ENCODE assay signal across 8 cellular contexts in the genomic region with DNA sequence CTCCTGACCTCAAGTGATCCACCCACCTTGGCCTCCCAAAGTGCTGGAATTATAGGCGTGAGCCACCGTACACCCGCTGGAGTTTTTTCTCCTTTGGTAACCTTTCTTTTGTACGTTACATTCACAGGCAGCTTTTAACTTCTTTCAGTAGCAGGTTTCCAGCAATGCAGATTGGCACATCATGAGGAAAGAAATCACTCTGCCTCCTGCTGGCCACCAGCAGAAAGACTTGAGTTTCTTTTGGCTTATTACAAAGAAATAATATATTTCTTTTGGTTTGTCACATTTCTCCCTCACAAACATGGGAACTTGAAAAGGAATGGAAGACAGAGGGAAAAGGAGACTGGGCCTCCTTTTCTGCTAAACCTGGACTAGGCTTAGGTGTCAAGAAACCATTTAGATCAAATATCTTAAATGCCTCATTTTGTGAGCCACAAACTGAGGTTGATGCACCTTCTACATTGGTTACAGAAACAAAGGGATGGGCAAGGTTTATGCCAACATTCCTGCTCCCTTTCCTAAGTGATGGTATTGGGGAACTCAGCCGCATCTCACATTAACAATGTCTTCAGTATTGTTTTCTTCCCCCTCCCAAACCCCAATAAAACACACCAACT. TPM values are rescaled to one million over a fixed set of nuclear protein-coding genes. Genes with fewer than 3 reads are reported as not detected.
DNase-seq lines count a peak whose midpoint lies in the region; ATAC-seq lines count a peak whose summit lies in the region.

No MANE protein-coding gene starts in this region.

- H3K4me3 ChIP-seq in thymus (ENCODE audit: low read length), result no peak overlapping the region

- peaks cover 74% of the 10 kb centered on the region for H3K4me1 Mint-ChIP-seq in activated CD4-positive, alpha-beta T cell treated with anti-CD3 and anti-CD28 coated beads, Interleukin-2, amount 10 ng/mL, durations not matched to agents 7 days and 5 days
- peaks cover 25 to 36% (median 33%) of the 10 kb centered on the region in 3 donors for H3K4me1 Mint-ChIP-seq in naive B cell

- no peaks in the 10 kb centered on the region for H3K27me3 Mint-ChIP-seq in activated CD4-positive, alpha-beta T cell treated with anti-CD3 and anti-CD28 coated beads, Interleukin-2, amount 10 ng/mL, durations not matched to agents 7 days and 5 days
- H3K27me3 Mint-ChIP-seq in naive B cell, result no peaks in the 10 kb centered on the region

- ATAC-seq in naive B cell (ENCODE audit: low read depth in 2 of 2) (peak; percentile 68 to 76), GM21360 (IDR thresholded peaks at IDR 0.05; ENCODE audit: unreplicated experiment) (no peak), HG03159 (IDR thresholded peaks at IDR 0.05; ENCODE audit: unreplicated experiment) (no peak)

- peak; percentile 70 for DNase-seq in EH (ENCODE audit: low read depth)
- peak; percentile 53 for DNase-seq in M059J (ENCODE audit: low read depth)
- DNase-seq in activated CD4-positive, alpha-beta T cell treated with anti-CD3 and anti-CD28 coated beads, Interleukin-2, amount 10 ng/mL, durations not matched to agents 7 days and 5 days, result peak; percentile 73
- DNase-seq in effector CD8-positive, alpha-beta T cell (lab: John Stamatoyannopoulos, UW), result peak; percentile 12
- DNase-seq in naive B cell, result peak; percentile 51

- no peaks in the 10 kb centered on the region for H3K9me3 ChIP-seq in thymus (ENCODE audit: control insufficient read depth)

- H3K4me1 ChIP-seq in thymus (ENCODE audit: control insufficient read depth, insufficient read depth, low read length), result no peaks in the 10 kb centered on the region

- peak overlapping the region; percentile 74 for H3K27ac Mint-ChIP-seq in activated CD4-positive, alpha-beta T cell treated with anti-CD3 and anti-CD28 coated beads, Interleukin-2, amount 10 ng/mL, durations not matched to agents 7 days and 5 days
- peak overlapping the region in 5 of 6 donors; percentile 54 to 89 (median 83) for H3K27ac Mint-ChIP-seq in naive B cell

- POLR2A ChIA-PET in activated CD4-positive, alpha-beta T cell treated with anti-CD3 and anti-CD28 coated beads, Interleukin-2, amount 10 ng/mL, durations not matched to agents 7 days and 5 days (lab: Charles Lee), result no interaction called here

- H3K36me3 ChIP-seq in thymus (ENCODE audit: control insufficient read depth, insufficient read depth), result peaks cover 46% of the 10 kb centered on the region

- CTCF ChIA-PET in activated CD4-positive, alpha-beta T cell treated with anti-CD3 and anti-CD28 coated beads, Interleukin-2, amount 10 ng/mL, durations not matched to agents 7 days and 5 days (lab: Charles Lee), result interaction anchor here (0.6 to 2.9 kb wide), 9 partner anchors 8 to 118 kb away, joined by 3 to 19 read pairs (median 4); a partner anchor contains a TSS

- H3K27ac ChIP-seq in thymus (ENCODE audit: low read depth), result peak overlapping the region; percentile 22

- no peaks in the 10 kb centered on the region for H3K27me3 ChIP-seq in thymus (ENCODE audit: control insufficient read depth, insufficient read depth)

- WGBS in thymus, result 81% methylated on average over 5 of the region's 5 CpGs

- no peaks in the 10 kb centered on the region for H3K9me3 Mint-ChIP-seq in activated CD4-positive, alpha-beta T cell treated with anti-CD3 and anti-CD28 coated beads, Interleukin-2, amount 10 ng/mL, durations not matched to agents 7 days and 5 days
- H3K9me3 Mint-ChIP-seq in naive B cell, result no peaks in the 10 kb centered on the region

- H3K4me3 Mint-ChIP-seq in activated CD4-positive, alpha-beta T cell treated with anti-CD3 and anti-CD28 coated beads, Interleukin-2, amount 10 ng/mL, durations not matched to agents 7 days and 5 days, result no peak overlapping the region
- peak overlapping the region in 4 of 8 donors; percentile 5 to 45 (median 34) for H3K4me3 Mint-ChIP-seq in naive B cell

- peaks cover 71% of the 10 kb centered on the region for H3K36me3 Mint-ChIP-seq in activated CD4-positive, alpha-beta T cell treated with anti-CD3 and anti-CD28 coated beads, Interleukin-2, amount 10 ng/mL, durations not matched to agents 7 days and 5 days (ENCODE audit: low read depth)
- peaks cover 27 to 29% of the 10 kb centered on the region in 2 donors for H3K36me3 Mint-ChIP-seq in naive B cell

RNA-seq across cellular contexts. Expression of a gene that starts 7.8 kb away (rescaled TPM):
- 231 and 284 TPM in 2 replicates for total RNA-seq in M059J (2014; rRNA removed; shearing (Covaris generic))
- total RNA-seq in activated CD4-positive, alpha-beta T cell treated with anti-CD3 and anti-CD28 coated beads, Interleukin-2, amount 10 ng/mL, durations not matched to agents 7 days and 5 days, result 100 to 1,000 TPM; 192 to 193 TPM
- 10 to 100 TPM; 57.1 to 85.2 (median 72.9) TPM for polyA plus RNA-seq in naive B cell (ENCODE audit: low read depth in 6 of 6)
- polyA plus RNA-seq in thymus, result 148 TPM

RNA-seq across cellular contexts. Expression of a gene that starts 42.2 kb away (rescaled TPM):
- total RNA-seq in M059J (2014; rRNA removed; shearing (Covaris generic)), result 130 and 216 TPM in 2 replicates
- 100 to 1,000 TPM; 260 to 311 TPM for total RNA-seq in activated CD4-positive, alpha-beta T cell treated with anti-CD3 and anti-CD28 coated beads, Interleukin-2, amount 10 ng/mL, durations not matched to agents 7 days and 5 days
- 100 to 1,000 TPM in 2 of 6 donors, 10 to 100 TPM in 4; 44.8 to 110 (median 95.1) TPM for polyA plus RNA-seq in naive B cell (ENCODE audit: low read depth in 6 of 6)
- 200 TPM for polyA plus RNA-seq in thymus

Comparison
In these comparisons a context has a peak if more than half of its experiments do, and no peak if none do; other contexts are left out.
1. DNase-seq: peak in every context shown above with its lines; median percentile 73 in activated CD4-positive, alpha-beta T cell treated with anti-CD3 and anti-CD28 coated beads, Interleukin-2, amount 10 ng/mL, durations not matched to agents 7 days and 5 days; 70 in EH; 53 in M059J; 51 in naive B cell; 12 in effector CD8-positive, alpha-beta T cell.
2. ATAC-seq: peak in naive B cell (2 of 2); none in GM21360 (single experiment) and HG03159 (single experiment).